8 cellular contexts compared by ENCODE assay signal in the genomic region with DNA sequence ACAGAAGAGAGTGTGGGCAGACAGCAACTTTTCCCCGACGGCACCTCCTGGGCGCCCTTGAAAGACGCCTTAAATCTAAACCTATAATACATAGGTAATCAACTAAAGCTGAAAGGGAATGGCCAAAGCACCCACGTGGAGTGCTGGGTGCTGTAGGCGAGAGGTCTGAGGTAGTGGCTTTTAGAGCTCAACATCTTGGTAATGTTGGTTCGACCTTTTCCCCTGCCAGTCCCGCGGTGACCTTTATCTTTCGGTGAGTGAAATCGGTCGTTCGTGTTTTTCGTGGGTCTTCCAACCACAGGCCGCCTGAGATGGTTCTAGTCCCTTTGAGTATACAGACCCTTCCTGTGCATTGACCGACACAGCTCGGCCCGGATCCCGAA. TPM values are rescaled to one million over a fixed set of nuclear protein-coding genes. Genes with fewer than 3 reads are reported as not detected.
DNase-seq lines count a peak whose midpoint lies in the region; ATAC-seq and TF ChIP-seq lines count a peak whose summit lies in the region.

No MANE protein-coding gene starts in this region.

- H3K9me3 ChIP-seq in duodenal mucosa (ENCODE audit: control insufficient read depth in 1 of 2, low read length in 2 of 2): no peaks in the 10 kb centered on the region
- no peaks in the 10 kb centered on the region for H3K9me3 ChIP-seq in ovary

- H3K9ac ChIP-seq in duodenal mucosa (ENCODE audit: low read depth in 1 of 2, low read length in 2 of 2): peak overlapping the region in 1 of 2 donors; percentile 21

- H3K27me3 ChIP-seq in duodenal mucosa (ENCODE audit: control insufficient read depth in 1 of 2, insufficient read depth in 2 of 2, low read length in 2 of 2) (peaks cover 5 to 13% of the 10 kb centered on the region in 2 donors), ovary (no peaks in the 10 kb centered on the region)

- ATAC-seq in GM19351 (IDR thresholded peaks at IDR 0.05; ENCODE audit: unreplicated experiment) (peak; percentile 21), HG02973 (IDR thresholded peaks at IDR 0.05; ENCODE audit: unreplicated experiment) (no peak), HG03045 (IDR thresholded peaks at IDR 0.05; ENCODE audit: unreplicated experiment) (no peak)

- intact Hi-C loops in ovary (cut with DNase I): loop anchor here in 1 of 4 donors (5.0 kb wide), 1 partner anchor 50 kb away; the partner anchor contains the start of gene RNASE4

- WGBS in ovary, 3 donors: 1 to 2% (median 1%) methylated on average over 19 of the region's 19 CpGs

- TF ChIP-seq POLR2A in ovary (IDR thresholded peaks at IDR 0.05): no peak

- DNase-seq in AG09309 (ENCODE audit: low read depth) (no peak), LoVo (ENCODE audit: low spot score) (peak; percentile 32), ovary (no peak), NCI-H1930 (lab: John Stamatoyannopoulos, UW) (no peak)

- no peak for TF ChIP-seq EP300 in ovary (IDR thresholded peaks at IDR 0.05)

- no peaks in the 10 kb centered on the region for H3K36me3 ChIP-seq in duodenal mucosa (ENCODE audit: control insufficient read depth in 1 of 2, insufficient read depth in 2 of 2, low read length in 2 of 2)
- no peaks in the 10 kb centered on the region for H3K36me3 ChIP-seq in ovary

- H3K4me3 ChIP-seq in AG09309 (ENCODE audit: control insufficient read depth, low read depth, low read length) (peak overlapping the region; percentile 22), duodenal mucosa (ENCODE audit: low read depth in 1 of 2, low read length in 2 of 2) (peak overlapping the region; percentile 61 to 70), ovary (peak overlapping the region; percentile 33)

- H3K4me1 ChIP-seq in duodenal mucosa (ENCODE audit: control insufficient read depth in 1 of 2, insufficient read depth in 2 of 2, low read length in 2 of 2): peaks cover 15 to 25% of the 10 kb centered on the region in 2 donors
- peaks cover 5% of the 10 kb centered on the region for H3K4me1 ChIP-seq in ovary (ENCODE audit: insufficient read depth)

- no peak overlapping the region for H3K27ac ChIP-seq in duodenal mucosa (ENCODE audit: low read depth, low read length)
- no peak overlapping the region for H3K27ac ChIP-seq in ovary

- no peak for TF ChIP-seq CTCF in AG09309 (IDR thresholded peaks at IDR 0.05; ENCODE audit: control insufficient read depth, insufficient read depth, low read depth, low read length, missing control alignments)
- no peak for TF ChIP-seq CTCF in ovary (IDR thresholded peaks at IDR 0.05)

RNA-seq across cellular contexts. Expression of gene OR6S1, which starts 9.1 kb away (rescaled TPM):
- not detected for total RNA-seq in ovary
- polyA plus RNA-seq in ovary: not detected

RNA-seq across cellular contexts. Expression of gene RNASE12, which starts 41.3 kb away (rescaled TPM):
- total RNA-seq in ovary: not detected
- polyA plus RNA-seq in ovary: not detected

RNA-seq across cellular contexts. Expression of gene RNASE11, which starts 44.6 kb away (rescaled TPM):
- total RNA-seq in ovary: not detected
- under 1 TPM in 1 of 2 donors, not detected in 1; 0.28 TPM for polyA plus RNA-seq in ovary

RNA-seq across cellular contexts. Expression of gene RNASE4, which starts 51.9 kb away (rescaled TPM):
- total RNA-seq in ovary: 100 to 1,000 TPM in 3 of 7 donors, 10 to 100 TPM in 4; 42.0 to 179 (median 97.6) TPM
- polyA plus RNA-seq in ovary: 100 to 1,000 TPM; 156 to 183 TPM

RNA-seq across cellular contexts. Expression of gene ANG, which starts 56.1 kb away (rescaled TPM):
- total RNA-seq in ovary: 10 to 100 TPM; 13.2 to 72.8 (median 39.1) TPM
- polyA plus RNA-seq in ovary: 10 to 100 TPM; 65.2 to 80.5 TPM
